ENCODE assay signal across 7 cellular contexts in genomic region chr10:77637474-77637985, GRCh38. TPM values are rescaled to one million over a fixed set of nuclear protein-coding genes. Genes with fewer than 3 reads are reported as not detected.
DNase-seq lines count a peak whose midpoint lies in the region; ATAC-seq, FAIRE-seq and TF ChIP-seq lines count a peak whose summit lies in the region.

Gene KCNMA1 (minus strand): TSS chr10:77637808.

- H3K27me3 ChIP-seq in GM06990 (replicated peaks; ENCODE audit: control insufficient read depth, insufficient read depth, low read length) = peaks cover 3% of the 10 kb centered on the region; the same call in 1 of the 2 replicates
- no peaks in the 10 kb centered on the region for H3K27me3 ChIP-seq in bronchial epithelial cell (ENCODE audit: control insufficient read depth, insufficient read depth, low read length)
- peaks cover 0 to 84% (median 34%) of the 10 kb centered on the region in 3 donors for H3K27me3 ChIP-seq in stomach
- H3K27me3 ChIP-seq in effector memory CD4-positive, alpha-beta T cell (replicated peaks; ENCODE audit: control insufficient read depth, insufficient read depth, low read length, poor library complexity, severe bottlenecking) = peaks cover 12% of the 10 kb centered on the region

- peak within 1 kb of the TSS; percentile 58 to 84 (median 72) for H3K27ac ChIP-seq in stomach
- H3K27ac ChIP-seq in effector memory CD4-positive, alpha-beta T cell (ENCODE audit: insufficient read depth, low read length, poor library complexity, severe bottlenecking) = no peak within 1 kb of the TSS

- intact Hi-C loops in left colon (cut with DNase I, micrococcal nuclease) (loop anchor here in 1 of 2 donors (10.0 kb wide), 1 partner anchor 243 kb away; no protein-coding TSS in a partner anchor), stomach (cut with DNase I; ENCODE audit: low total_unique reads) (no loop called here)

- no peak for TF ChIP-seq POLR2A in stomach (IDR thresholded peaks at IDR 0.05)

- no peak for TF ChIP-seq EP300 in stomach (IDR thresholded peaks at IDR 0.05)

- WGBS in stomach, 5 donors = 0 to 2% (median 1%) methylated on average over 18 to 52 of the region's 66 CpGs

- peak; percentile 62 for ATAC-seq in left colon

- DNase-seq in GM06990 (ENCODE audit: extremely low read depth, insufficient read length) = peak; percentile 56
- peak; percentile 53 for DNase-seq in NCI-H1092 treated with DMSO at 0.1 percent for 48 hours (lab: John Stamatoyannopoulos, UW)
- no peak for DNase-seq in bronchial epithelial cell (ENCODE audit: low read depth)
- peak in 1 of 2 donors; percentile 41 for DNase-seq in left colon
- DNase-seq in stomach = no peak
- DNase-seq in effector memory CD4-positive, alpha-beta T cell = no peak
- DNase-seq in NCI-H2029 (lab: John Stamatoyannopoulos, UW) = no peak

- H3K4me3 ChIP-seq in GM06990 (replicated peaks; ENCODE audit: low read depth, low read length) = peak within 1 kb of the TSS; percentile 66
- H3K4me3 ChIP-seq in bronchial epithelial cell (ENCODE audit: low read depth, low read length) = peak within 1 kb of the TSS; percentile 71
- peak within 1 kb of the TSS; percentile 56 to 62 (median 60) for H3K4me3 ChIP-seq in stomach
- no peak within 1 kb of the TSS for H3K4me3 ChIP-seq in effector memory CD4-positive, alpha-beta T cell (ENCODE audit: insufficient read depth, low read depth, low read length, poor library complexity, severe bottlenecking)

- H3K36me3 ChIP-seq in GM06990 (ENCODE audit: control insufficient read depth, insufficient read depth, low read length) = no peaks in the 10 kb centered on the region
- no peaks in the 10 kb centered on the region for H3K36me3 ChIP-seq in bronchial epithelial cell (ENCODE audit: control insufficient read depth, insufficient read depth, low read length)
- no peaks in the 10 kb centered on the region for H3K36me3 ChIP-seq in stomach
- H3K36me3 ChIP-seq in effector memory CD4-positive, alpha-beta T cell (ENCODE audit: control insufficient read depth, insufficient read depth, low read length) = no peaks in the 10 kb centered on the region

- peaks cover 9 to 60% (median 38%) of the 10 kb centered on the region in 4 donors for H3K4me1 ChIP-seq in stomach
- H3K4me1 ChIP-seq in effector memory CD4-positive, alpha-beta T cell (ENCODE audit: control insufficient read depth, insufficient read depth, low read length, poor library complexity, severe bottlenecking) = peaks cover 10% of the 10 kb centered on the region

- no peak for TF ChIP-seq CTCF in GM06990 (IDR thresholded peaks at IDR 0.05; ENCODE audit: insufficient read depth, low read length, poor library complexity, severe bottlenecking)
- TF ChIP-seq CTCF in bronchial epithelial cell (IDR thresholded peaks at IDR 0.05; ENCODE audit: insufficient read depth, low read length, severe bottlenecking) = no peak
- TF ChIP-seq CTCF in stomach (IDR thresholded peaks at IDR 0.05) = no peak

- H3K9me3 ChIP-seq in stomach = no peaks in the 10 kb centered on the region
- H3K9me3 ChIP-seq in effector memory CD4-positive, alpha-beta T cell (ENCODE audit: control insufficient read depth, low read length) = no peaks in the 10 kb centered on the region

- FAIRE-seq in bronchial epithelial cell (lab: Jason Lieb, UNC) = no peak

RNA-seq across cellular contexts. Expression of gene KCNMA1, which starts in this region (rescaled TPM):
- total RNA-seq in bronchial epithelial cell (15.8 and 16.3 TPM in 2 replicates), left colon (10 to 100 TPM; 49.9 to 76.2 TPM), stomach (100 to 1,000 TPM in 2 of 5 donors, 10 to 100 TPM in 3; 41.4 to 155 (median 76.9) TPM)
- 10 to 100 TPM in 1 of 3 donors, 1 to 10 TPM in 1, under 1 TPM in 1; 0.92 to 26.0 (median 2.8) TPM for polyA plus RNA-seq in stomach

Comparison
In these comparisons a context has a peak if more than half of its experiments do, and no peak if none do; other contexts are left out.
1. DNase-seq: peak in GM06990 (single experiment) and NCI-H1092 treated with DMSO at 0.1 percent for 48 hours (single experiment); none in bronchial epithelial cell (single experiment), stomach (single experiment), effector memory CD4-positive, alpha-beta T cell (0 of 3) and NCI-H2029 (single experiment).